ENCODE assay signal across 1 cellular context in genomic region chr11:63920126-63920869, GRCh38.
A peak's percentile ranks its signal among the peaks of the same experiment; 100 is the strongest.
TF ChIP-seq lines count a peak whose summit lies in the region.

No MANE protein-coding gene starts in this region.

TF ChIP-seq in HepG2, 621 proteins besides CTCF, POLR2A, EP300 and RAD21 (continued from another document and continues in another):
- TF ChIP-seq STAT6 (CRISPR knock-in tag; IDR thresholded peaks at IDR 0.05; ENCODE audit: borderline replicate concordance) (no peak), PRDM15 (CRISPR knock-in tag; IDR thresholded peaks at IDR 0.05) (no peak), ZNF414 (CRISPR knock-in tag; IDR thresholded peaks at IDR 0.05) (no peak), ZNF10 (CRISPR knock-in tag; IDR thresholded peaks at IDR 0.05; ENCODE audit: borderline replicate concordance, low read depth) (no peak), ZFP1 (CRISPR knock-in tag; IDR thresholded peaks at IDR 0.05) (no peak), ZNF407 (CRISPR knock-in tag; IDR thresholded peaks at IDR 0.05; ENCODE audit: not compliant biosample characterization) (peak; percentile 41), MEF2D (CRISPR knock-in tag; IDR thresholded peaks at IDR 0.05) (no peak), ZNF605 (CRISPR knock-in tag; IDR thresholded peaks at IDR 0.05) (peak; percentile 45; the same call in 1 of the 2 replicates), TAF15 (IDR thresholded peaks at IDR 0.05; ENCODE audit: low read depth, low read length, poor library complexity, severe bottlenecking) (no peak), ZNF576 (CRISPR knock-in tag; IDR thresholded peaks at IDR 0.05) (no peak), NFIB (CRISPR knock-in tag; IDR thresholded peaks at IDR 0.05; ENCODE audit: borderline replicate concordance) (no peak), CBX2 (IDR thresholded peaks at IDR 0.05; ENCODE audit: low read depth, low read length) (no peak), CBX2 (CRISPR knock-in tag; IDR thresholded peaks at IDR 0.05; ENCODE audit: low read depth) (no peak), ELK4 (CRISPR knock-in tag; IDR thresholded peaks at IDR 0.05; ENCODE audit: borderline replicate concordance) (no peak), ZNF563 (CRISPR knock-in tag; IDR thresholded peaks at IDR 0.05) (no peak), MTA1 (CRISPR knock-in tag; IDR thresholded peaks at IDR 0.05; ENCODE audit: borderline replicate concordance) (no peak), BCL3 (CRISPR knock-in tag; IDR thresholded peaks at IDR 0.05) (peak; percentile 19; the same call in 1 of the 2 replicates), THAP8 (CRISPR knock-in tag; IDR thresholded peaks at IDR 0.05; ENCODE audit: borderline replicate concordance) (no peak), ZNF160 (CRISPR knock-in tag; IDR thresholded peaks at IDR 0.05) (no peak), BRD4 (CRISPR knock-in tag; IDR thresholded peaks at IDR 0.05) (0 out of 2 replicates have a peak, but pooled peaks have one; percentile 43), HMG20B (CRISPR knock-in tag; conservative IDR thresholded peaks at IDR 0.05) (no peak), SAP130 (CRISPR knock-in tag; IDR thresholded peaks at IDR 0.05; ENCODE audit: low read depth) (peak; percentile 82), ZNF720 (CRISPR knock-in tag; IDR thresholded peaks at IDR 0.05) (no peak), HDAC2 (CRISPR knock-in tag; IDR thresholded peaks at IDR 0.05) (peak; percentile 42; the same call in 1 of the 2 replicates), RFX5 (IDR thresholded peaks at IDR 0.05; ENCODE audit: low read depth, low read length) (no peak), DPF2 (CRISPR knock-in tag; IDR thresholded peaks at IDR 0.05; ENCODE audit: borderline replicate concordance, low read depth) (0 out of 2 replicates have a peak, but pooled peaks have one; percentile 34), KDM1A (CRISPR knock-in tag; IDR thresholded peaks at IDR 0.05) (0 out of 2 replicates have a peak, but pooled peaks have one; percentile 52), CEBPB (IDR thresholded peaks at IDR 0.05; ENCODE audit: borderline replicate concordance, low read depth, low read length) (no peak), THRA (CRISPR knock-in tag; IDR thresholded peaks at IDR 0.05; ENCODE audit: borderline replicate concordance) (peak; percentile 51; the same call in 1 of the 2 replicates), KLF9 (CRISPR knock-in tag; IDR thresholded peaks at IDR 0.05; ENCODE audit: low read depth) (no peak), HNF1B (CRISPR knock-in tag; IDR thresholded peaks at IDR 0.05) (peak; percentile 43; the same call in 1 of the 2 replicates), ZEB1 (IDR thresholded peaks at IDR 0.05; ENCODE audit: insufficient replicate concordance, low read depth) (no peak), ZNF224 (CRISPR knock-in tag; IDR thresholded peaks at IDR 0.05) (no peak), ZSCAN20 (CRISPR knock-in tag; IDR thresholded peaks at IDR 0.05; ENCODE audit: borderline replicate concordance) (no peak), HMGA1 (CRISPR knock-in tag; conservative IDR thresholded peaks at IDR 0.05) (no peak), ZNF138 (CRISPR knock-in tag; IDR thresholded peaks at IDR 0.05; ENCODE audit: low read depth) (no peak)
